Comparison of ENCODE assay signal across 25 cellular contexts in the genomic region with DNA sequence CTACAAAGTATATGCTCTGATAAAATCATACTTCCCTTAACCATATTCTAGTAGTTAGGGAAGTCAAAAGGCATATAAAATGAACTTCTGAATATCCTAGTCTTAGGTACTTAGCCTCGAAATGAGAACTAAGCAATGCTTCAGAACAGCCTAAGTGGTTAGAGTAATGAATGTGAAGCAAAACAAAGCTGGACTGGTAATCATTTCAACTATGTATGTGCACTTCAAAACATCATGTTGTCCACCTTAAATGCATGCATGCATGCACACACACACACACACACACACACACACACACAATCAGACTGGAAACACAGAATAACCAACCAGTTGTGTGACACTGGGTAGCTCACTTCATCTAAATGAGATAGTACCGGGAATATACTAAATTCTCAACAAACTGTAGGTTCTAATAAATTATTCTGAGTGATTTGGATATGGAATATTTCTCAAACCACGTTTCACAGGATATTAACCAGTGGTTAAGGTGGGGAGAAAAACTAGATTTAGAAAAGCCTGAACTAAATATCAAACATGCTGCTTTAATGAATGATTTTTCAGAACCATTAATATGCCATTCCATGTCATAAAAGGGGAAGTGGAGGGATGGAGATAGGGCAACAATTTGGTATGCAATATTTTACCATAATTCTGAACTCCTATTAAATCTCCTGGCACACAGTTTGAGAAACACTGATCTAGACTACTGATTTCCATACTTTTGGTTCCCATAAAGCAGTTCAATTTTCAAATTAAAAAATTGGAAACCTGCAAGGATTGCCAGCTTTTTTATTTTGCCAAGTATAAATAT. TPM values are rescaled to one million over a fixed set of nuclear protein-coding genes. Genes with fewer than 3 reads are reported as not detected.
DNase-seq lines count a peak whose midpoint lies in the region; ATAC-seq, FAIRE-seq and TF ChIP-seq lines count a peak whose summit lies in the region.
"Had no signal": no experiment of that assay in that cellular context is flagged by ENCODE, and none has a peak within 500 bp of the region (broad histone marks: within the 10 kb centered on the region; RNA-seq: fewer than 3 reads in every experiment).

No MANE protein-coding gene starts in this region.

- H3K27ac Mint-ChIP-seq in astrocyte (ENCODE audit: unreplicated experiment) (no peak overlapping the region), nephron (peak overlapping the region in 2 of 3 experiments; percentile 37 to 84)
- H3K27ac Mint-ChIP-seq in activated T-helper 17 cell treated with anti-CD3 and anti-CD28 coated beads, Interleukin-2, amount 50 U/mL, for 72 hours: no peak overlapping the region

- no peak for TF ChIP-seq POLR2A in HepG2 (IDR thresholded peaks at IDR 0.05; ENCODE audit: insufficient read depth in 1 of 2, low read depth in 2 of 2, low read length in 2 of 2)
- TF ChIP-seq POLR2A in right lobe of liver (IDR thresholded peaks at IDR 0.05): no peak

- FAIRE-seq in HepG2 (lab: Jason Lieb, UNC): peak; percentile 15
- peak; percentile 32 for FAIRE-seq in astrocyte (lab: Jason Lieb, UNC)
- no peak for FAIRE-seq in HTR-8/SVneo (lab: Jason Lieb, UNC)
- FAIRE-seq: endothelial cell of umbilical vein had no signal

- no peak for ATAC-seq in HepG2
- ATAC-seq in right lobe of liver: no peak
- ATAC-seq in HG03469 (IDR thresholded peaks at IDR 0.05; ENCODE audit: unreplicated experiment): no peak
- ATAC-seq in activated T-helper 17 cell treated with anti-CD3 and anti-CD28 coated beads, Interleukin-2, amount 50 U/mL, for 72 hours (replicated peaks): no peak
- ATAC-seq: activated T-cell treated with anti-CD3 and anti-CD28 coated beads, Interleukin-2, amount 50 U/mL, for 4 hours; lower lobe of right lung had no signal

- POLR2A ChIA-PET in HepG2 (lab: Yijun Ruan, JAX): no interaction called here

- H3K27me3 Mint-ChIP-seq in astrocyte (ENCODE audit: low read depth, unreplicated experiment) (no peaks in the 10 kb centered on the region), nephron (ENCODE audit: low read depth) (no peaks in the 10 kb centered on the region)
- no peaks in the 10 kb centered on the region for H3K27me3 Mint-ChIP-seq in activated T-helper 17 cell treated with anti-CD3 and anti-CD28 coated beads, Interleukin-2, amount 50 U/mL, for 72 hours

- H4K20me1 ChIP-seq in HepG2 (ENCODE audit: insufficient read depth, low read length): no peaks in the 10 kb centered on the region
- H4K20me1 ChIP-seq in astrocyte (ENCODE audit: insufficient read depth, low read length): peaks cover 79% of the 10 kb centered on the region

- H3K36me3 Mint-ChIP-seq in astrocyte (ENCODE audit: low read depth, unreplicated experiment) (peaks cover 4% of the 10 kb centered on the region), nephron (ENCODE audit: low read depth) (peaks cover 14% of the 10 kb centered on the region)
- peaks cover 7% of the 10 kb centered on the region for H3K36me3 Mint-ChIP-seq in activated T-helper 17 cell treated with anti-CD3 and anti-CD28 coated beads, Interleukin-2, amount 50 U/mL, for 72 hours (ENCODE audit: low read depth)

- H3K9me3 ChIP-seq in HepG2 (ENCODE audit: low read length): no peaks in the 10 kb centered on the region
- no peaks in the 10 kb centered on the region for H3K9me3 ChIP-seq in right lobe of liver
- no peaks in the 10 kb centered on the region for H3K9me3 ChIP-seq in astrocyte (ENCODE audit: insufficient read depth, low read depth, low read length)
- H3K9me3 ChIP-seq: lower lobe of right lung, upper lobe of left lung had no signal

- 96% methylated on average over 3 of the region's 3 CpGs for WGBS in HepG2 (ENCODE audit: low lambda C conversion rate)
- WGBS in right lobe of liver (ENCODE audit: insufficient coverage, low coverage, low lambda C conversion rate, missing lambda C conversion rate): 67% methylated on average over 1 of the region's 3 CpGs

- CTCF ChIA-PET in HepG2 (lab: Yijun Ruan, JAX; ENCODE audit: low intra/inter-chr PET ratio, low total read pairs): no interaction called here

- H3K27ac ChIP-seq in HepG2 (ENCODE audit: extremely low read length, insufficient read depth, low read length): no peak overlapping the region
- no peak overlapping the region for H3K27ac ChIP-seq in right lobe of liver
- H3K27ac ChIP-seq in astrocyte (ENCODE audit: low read depth, low read length): no peak overlapping the region
- H3K27ac ChIP-seq: BLaER1 treated with 17β-estradiol and CSF1 and Interleukin-3, amounts not matched to agents 10 nM and 100 nM; lower lobe of right lung; upper lobe of left lung had no signal

- H3K4me1 Mint-ChIP-seq in astrocyte (ENCODE audit: low read depth, unreplicated experiment) (peaks cover 29% of the 10 kb centered on the region), nephron (peaks cover 22% of the 10 kb centered on the region)
- peaks cover 16% of the 10 kb centered on the region for H3K4me1 Mint-ChIP-seq in activated T-helper 17 cell treated with anti-CD3 and anti-CD28 coated beads, Interleukin-2, amount 50 U/mL, for 72 hours

- TF ChIP-seq EP300 in HepG2 (IDR thresholded peaks at IDR 0.05; ENCODE audit: low read depth in 2 of 2, low read length in 2 of 2) (no peak), HepG2 (CRISPR knock-in tag; IDR thresholded peaks at IDR 0.05; ENCODE audit: borderline replicate concordance) (no peak)

- H3K4me2 ChIP-seq in HepG2 (ENCODE audit: low read depth, low read length): no peak overlapping the region
- H3K4me2 ChIP-seq in astrocyte (ENCODE audit: low read length): no peak overlapping the region

- H3K9me3 Mint-ChIP-seq in astrocyte (ENCODE audit: unreplicated experiment): no peaks in the 10 kb centered on the region
- H3K9me3 Mint-ChIP-seq in nephron: peaks cover 2% of the 10 kb centered on the region
- H3K9me3 Mint-ChIP-seq in activated T-helper 17 cell treated with anti-CD3 and anti-CD28 coated beads, Interleukin-2, amount 50 U/mL, for 72 hours: no peaks in the 10 kb centered on the region
- H3K9me3 Mint-ChIP-seq: activated T-cell treated with anti-CD3 and anti-CD28 coated beads, Interleukin-2, amount 50 U/mL, for 4 hours had no signal

- no peak overlapping the region for H3K4me3 ChIP-seq in HepG2 (replicated peaks in 1 of 3; ENCODE audit: insufficient read depth in 1 of 3, low read depth in 2 of 3, low read length in 3 of 3)
- H3K4me3 ChIP-seq in right lobe of liver: no peak overlapping the region
- no peak overlapping the region for H3K4me3 ChIP-seq in astrocyte (ENCODE audit: insufficient read depth, low read depth, low read length)
- H3K4me3 ChIP-seq: BLaER1 treated with 17β-estradiol and CSF1 and Interleukin-3, amounts not matched to agents 10 nM and 100 nM; lower lobe of right lung; upper lobe of left lung had no signal

- no peak overlapping the region for H3K4me3 Mint-ChIP-seq in astrocyte (ENCODE audit: unreplicated experiment)
- no peak overlapping the region for H3K4me3 Mint-ChIP-seq in nephron
- H3K4me3 Mint-ChIP-seq in activated T-helper 17 cell treated with anti-CD3 and anti-CD28 coated beads, Interleukin-2, amount 50 U/mL, for 72 hours: no peak overlapping the region
- H3K4me3 Mint-ChIP-seq: activated T-cell treated with anti-CD3 and anti-CD28 coated beads, Interleukin-2, amount 50 U/mL, for 4 hours had no signal

- H3K9ac ChIP-seq in HepG2 (ENCODE audit: insufficient read depth, low read depth, low read length): no peak overlapping the region
- no peak overlapping the region for H3K9ac ChIP-seq in astrocyte (ENCODE audit: low read length)
- H3K9ac ChIP-seq: BLaER1 treated with 17β-estradiol and CSF1 and Interleukin-3, amounts not matched to agents 10 nM and 100 nM had no signal

- BruUV-seq in HepG2 (replicated peaks; lab: Mats Ljungman, UMichigan): no TSS peak

- H3K79me2 ChIP-seq in HepG2 (ENCODE audit: insufficient read depth, low read length) (peaks cover 23% of the 10 kb centered on the region), astrocyte (ENCODE audit: insufficient read depth, low read length) (peaks cover 97% of the 10 kb centered on the region)

- intact Hi-C loops in HepG2 (cut with micrococcal nuclease; ENCODE audit: unreplicated experiment): no loop called here
- intact Hi-C loops in right lobe of liver (cut with DNase I): no loop called here

- DNase-seq in HepG2 (ENCODE audit: low spot score) (no peak), right lobe of liver (no peak), astrocyte (ENCODE audit: low read depth) (peak; percentile 41), NCI-H1436 treated with DMSO at 0.1 percent for 48 hours (lab: John Stamatoyannopoulos, UW) (no peak), HTR-8/SVneo (ENCODE audit: insufficient read length, low spot score) (no peak)
- DNase-seq: activated CD4-positive, alpha-beta T cell treated with anti-CD3 and anti-CD28 coated beads for 1 hour; activated CD8-positive, alpha-beta memory T cell treated with anti-CD3 and anti-CD28 coated beads for 24 hours; activated naive CD4-positive, alpha-beta T cell treated with Interleukin-2 at 50 U/mL for 16 hours; activated T-cell treated with anti-CD3 and anti-CD28 coated beads, Interleukin-2, amount 50 U/mL, for 4 hours; amygdala; Calu3; caudate nucleus; lower lobe of right lung; NCI-H2171; NCI-H526; retina; stimulated activated CD4-positive, alpha-beta T cell treated with anti-CD3 and anti-CD28 coated beads, Interleukin-15, amount 100 ng/mL, for 24 hours; stimulated activated CD8-positive, alpha-beta memory T cell treated with anti-CD3 and anti-CD28 coated beads, Interleukin-4, amount 100 ng/mL, for 48 hours; T-helper 9 cell; upper lobe of left lung had no signal

- in situ Hi-C loops in HepG2 (cut with HindIII; ENCODE audit: extremely low pct_ligation_motif_present, low pct_unique_long_range_greater_than_20kb): no loop called here

- H3K27me3 ChIP-seq in HepG2 (ENCODE audit: control insufficient read depth in 1 of 2, insufficient read depth in 2 of 2, low read length in 2 of 2) (no peaks in the 10 kb centered on the region), right lobe of liver (no peaks in the 10 kb centered on the region), astrocyte (ENCODE audit: insufficient read depth, low read length) (no peaks in the 10 kb centered on the region)
- H3K27me3 ChIP-seq: BLaER1 treated with 17β-estradiol and CSF1 and Interleukin-3, amounts not matched to agents 10 nM and 100 nM; upper lobe of left lung had no signal

- H3K4me1 ChIP-seq in HepG2 (ENCODE audit: insufficient read depth, low read length) (no peaks in the 10 kb centered on the region), right lobe of liver (no peaks in the 10 kb centered on the region), astrocyte (ENCODE audit: insufficient read depth, low read length) (peaks cover 8% of the 10 kb centered on the region)

- TF ChIP-seq RAD21 in HepG2 (CRISPR knock-in tag; IDR thresholded peaks at IDR 0.05): no peak

- no peak overlapping the region for H2AFZ ChIP-seq in HepG2 (ENCODE audit: low read length)
- no peak overlapping the region for H2AFZ ChIP-seq in astrocyte (ENCODE audit: low read depth, low read length)

- TF ChIP-seq CTCF in HepG2 (CRISPR knock-in tag; IDR thresholded peaks at IDR 0.05): no peak
- TF ChIP-seq CTCF in right lobe of liver (IDR thresholded peaks at IDR 0.05): no peak
- TF ChIP-seq CTCF in astrocyte (IDR thresholded peaks at IDR 0.05; ENCODE audit: insufficient read depth, low read depth, low read length): no peak
- TF ChIP-seq CTCF in nephron (IDR thresholded peaks at IDR 0.05; ENCODE audit: unreplicated experiment in 3 of 3): no peak

- H3K36me3 ChIP-seq in HepG2 (replicated peaks in 1 of 2; ENCODE audit: control insufficient read depth in 1 of 2, insufficient read depth in 2 of 2, low read length in 2 of 2) (peaks cover 0 to 2% of the 10 kb centered on the region in 2 experiments; a peak in 2 of 5 replicates), right lobe of liver (no peaks in the 10 kb centered on the region), astrocyte (ENCODE audit: insufficient read depth, low read length) (no peaks in the 10 kb centered on the region)
- H3K36me3 ChIP-seq: lower lobe of right lung, upper lobe of left lung had no signal

RNA-seq across cellular contexts. Expression of gene RNF115, which starts 19.5 kb away (rescaled TPM):
- total RNA-seq in HepG2 (2016; rRNA removed; fragmentation: Illumina TruSeq; extraction: Trizol) (7.8 and 10.1 TPM in 2 replicates), right lobe of liver (10 to 100 TPM in 2 of 6 experiments, 1 to 10 TPM in 4; 5.3 to 10.3 (median 8.0) TPM), astrocyte (15.2 and 15.3 TPM in 2 replicates)
- 2.2 and 2.4 TPM in 2 replicates for total RNA-seq in HepG2 (2016; cell fraction: cytosol; rRNA removed; fragmentation: Illumina TruSeq; extraction: Trizol; ENCODE audit: low read depth)
- total RNA-seq in HepG2 (2016; cell fraction: insoluble cytoplasmic fraction; rRNA removed; fragmentation: Illumina TruSeq; extraction: Trizol): 8.6 and 9.5 TPM in 2 replicates
- total RNA-seq in HepG2 (2016; cell fraction: membrane; rRNA removed; fragmentation: Illumina TruSeq; extraction: Trizol): 6.1 and 6.2 TPM in 2 replicates
- total RNA-seq in HepG2 (2016; cell fraction: nucleus; rRNA removed; fragmentation: Illumina TruSeq; extraction: Trizol): 10.9 and 11.6 TPM in 2 replicates
- 4.6 and 6.0 TPM in 2 replicates for polyA plus RNA-seq in HepG2 (2011; rRNA removed)
- polyA plus RNA-seq in HepG2 (2011; cell fraction: cytosol; rRNA removed): 2.3 and 3.0 TPM in 2 replicates
- polyA plus RNA-seq in HepG2 (2011; cell fraction: nucleus; rRNA removed): 3.0 and 4.1 TPM in 2 replicates
- polyA plus RNA-seq in HepG2 (2012): 4.1 and 5.7 TPM in 2 replicates
- polyA plus RNA-seq in HepG2 (2016; cell fraction: cytosol; fragmentation: Illumina TruSeq; extraction: Trizol; ENCODE audit: low read depth): 2.9 and 3.4 TPM in 2 replicates
- polyA plus RNA-seq in HepG2 (2016; cell fraction: insoluble cytoplasmic fraction; fragmentation: Illumina TruSeq; extraction: Trizol; ENCODE audit: low read depth): 11.8 and 12.2 TPM in 2 replicates
- polyA plus RNA-seq in HepG2 (2016; cell fraction: membrane; fragmentation: Illumina TruSeq; extraction: Trizol; ENCODE audit: low read depth): 7.2 and 8.6 TPM in 2 replicates
- 15.3 and 16.4 TPM in 2 replicates for polyA plus RNA-seq in HepG2 (2016; cell fraction: nucleus; fragmentation: Illumina TruSeq; extraction: Trizol; ENCODE audit: insufficient read depth, low read depth)
- 3.6 and 12.3 TPM in 2 replicates for polyA minus RNA-seq in HepG2 (2011; rRNA and poly(A)+ RNA removed; ENCODE audit: low replicate concordance)
- polyA minus RNA-seq in HepG2 (2011; cell fraction: cytosol; rRNA and poly(A)+ RNA removed): 2.1 and 2.6 TPM in 2 replicates
- polyA minus RNA-seq in HepG2 (2011; cell fraction: nucleus; rRNA and poly(A)+ RNA removed): 11.2 and 12.9 TPM in 2 replicates
- 1 to 10 TPM; 7.9 to 9.3 TPM for total RNA-seq in activated T-helper 17 cell treated with anti-CD3 and anti-CD28 coated beads, Interleukin-2, amount 50 U/mL, for 72 hours

RNA-seq across cellular contexts. Expression of gene POLR3C, which starts 19.6 kb away (rescaled TPM):
- 24.3 TPM in 2 replicates for total RNA-seq in HepG2 (2016; rRNA removed; fragmentation: Illumina TruSeq; extraction: Trizol)
- 11.5 and 13.9 TPM in 2 replicates for total RNA-seq in HepG2 (2016; cell fraction: cytosol; rRNA removed; fragmentation: Illumina TruSeq; extraction: Trizol; ENCODE audit: low read depth)
- 22.9 and 26.4 TPM in 2 replicates for total RNA-seq in HepG2 (2016; cell fraction: insoluble cytoplasmic fraction; rRNA removed; fragmentation: Illumina TruSeq; extraction: Trizol)
- total RNA-seq in HepG2 (2016; cell fraction: membrane; rRNA removed; fragmentation: Illumina TruSeq; extraction: Trizol): 14.2 and 15.1 TPM in 2 replicates
- total RNA-seq in HepG2 (2016; cell fraction: nucleus; rRNA removed; fragmentation: Illumina TruSeq; extraction: Trizol): 16.6 and 16.7 TPM in 2 replicates
- polyA plus RNA-seq in HepG2 (2011; rRNA removed): 15.0 and 15.5 TPM in 2 replicates
- polyA plus RNA-seq in HepG2 (2011; cell fraction: cytosol; rRNA removed): 13.3 and 17.9 TPM in 2 replicates
- 23.1 and 24.9 TPM in 2 replicates for polyA plus RNA-seq in HepG2 (2011; cell fraction: nucleus; rRNA removed)
- polyA plus RNA-seq in HepG2 (2012): 14.2 and 14.7 TPM in 2 replicates
- polyA plus RNA-seq in HepG2 (2016; cell fraction: cytosol; fragmentation: Illumina TruSeq; extraction: Trizol; ENCODE audit: low read depth): 6.9 and 9.5 TPM in 2 replicates
- 28.8 and 29.9 TPM in 2 replicates for polyA plus RNA-seq in HepG2 (2016; cell fraction: insoluble cytoplasmic fraction; fragmentation: Illumina TruSeq; extraction: Trizol; ENCODE audit: low read depth)
- 9.7 and 12.5 TPM in 2 replicates for polyA plus RNA-seq in HepG2 (2016; cell fraction: membrane; fragmentation: Illumina TruSeq; extraction: Trizol; ENCODE audit: low read depth)
- 24.4 and 27.3 TPM in 2 replicates for polyA plus RNA-seq in HepG2 (2016; cell fraction: nucleus; fragmentation: Illumina TruSeq; extraction: Trizol; ENCODE audit: insufficient read depth, low read depth)
- polyA minus RNA-seq in HepG2 (2011; rRNA and poly(A)+ RNA removed; ENCODE audit: low replicate concordance): 22.4 and 66.8 TPM in 2 replicates
- polyA minus RNA-seq in HepG2 (2011; cell fraction: cytosol; rRNA and poly(A)+ RNA removed): 8.3 and 13.6 TPM in 2 replicates
- 24.7 and 35.2 TPM in 2 replicates for polyA minus RNA-seq in HepG2 (2011; cell fraction: nucleus; rRNA and poly(A)+ RNA removed)
- 10 to 100 TPM in 3 of 6 experiments, 1 to 10 TPM in 3; 7.7 to 17.0 (median 11.2) TPM for total RNA-seq in right lobe of liver
- total RNA-seq in astrocyte: 39.0 and 43.3 TPM in 2 replicates
- total RNA-seq in activated T-helper 17 cell treated with anti-CD3 and anti-CD28 coated beads, Interleukin-2, amount 50 U/mL, for 72 hours: 10 to 100 TPM; 20.4 to 22.2 TPM

RNA-seq across cellular contexts. Expression of gene NUDT17, which starts 41.0 kb away (rescaled TPM):
- total RNA-seq in HepG2 (2016; rRNA removed; fragmentation: Illumina TruSeq; extraction: Trizol): 2.6 TPM in 2 replicates
- 0.18 and 0.81 TPM in 2 replicates for total RNA-seq in HepG2 (2016; cell fraction: cytosol; rRNA removed; fragmentation: Illumina TruSeq; extraction: Trizol; ENCODE audit: low read depth)
- total RNA-seq in HepG2 (2016; cell fraction: insoluble cytoplasmic fraction; rRNA removed; fragmentation: Illumina TruSeq; extraction: Trizol): 1.8 and 2.7 TPM in 2 replicates
- total RNA-seq in HepG2 (2016; cell fraction: membrane; rRNA removed; fragmentation: Illumina TruSeq; extraction: Trizol): 1.2 and 1.3 TPM in 2 replicates
- total RNA-seq in HepG2 (2016; cell fraction: nucleus; rRNA removed; fragmentation: Illumina TruSeq; extraction: Trizol): 2.6 and 4.1 TPM in 2 replicates
- polyA plus RNA-seq in HepG2 (2011; rRNA removed): 5.7 and 5.8 TPM in 2 replicates
- polyA plus RNA-seq in HepG2 (2011; cell fraction: cytosol; rRNA removed): 3.2 and 4.8 TPM in 2 replicates
- 17.3 and 18.1 TPM in 2 replicates for polyA plus RNA-seq in HepG2 (2011; cell fraction: nucleus; rRNA removed)
- polyA plus RNA-seq in HepG2 (2012): 2.8 and 3.1 TPM in 2 replicates
- polyA plus RNA-seq in HepG2 (2016; cell fraction: cytosol; fragmentation: Illumina TruSeq; extraction: Trizol; ENCODE audit: low read depth): 0.42 and 0.78 TPM in 2 replicates
- 2.2 and 2.8 TPM in 2 replicates for polyA plus RNA-seq in HepG2 (2016; cell fraction: insoluble cytoplasmic fraction; fragmentation: Illumina TruSeq; extraction: Trizol; ENCODE audit: low read depth)
- 1.3 and 1.4 TPM in 2 replicates for polyA plus RNA-seq in HepG2 (2016; cell fraction: membrane; fragmentation: Illumina TruSeq; extraction: Trizol; ENCODE audit: low read depth)
- 7.6 and 8.5 TPM in 2 replicates for polyA plus RNA-seq in HepG2 (2016; cell fraction: nucleus; fragmentation: Illumina TruSeq; extraction: Trizol; ENCODE audit: insufficient read depth, low read depth)
- polyA minus RNA-seq in HepG2 (2011; rRNA and poly(A)+ RNA removed; ENCODE audit: low replicate concordance): 1.4 and 4.4 TPM in 2 replicates
- polyA minus RNA-seq in HepG2 (2011; cell fraction: cytosol; rRNA and poly(A)+ RNA removed): 0.79 TPM in 1 of 2 replicates, not detected in the other
- 2.6 and 3.5 TPM in 2 replicates for polyA minus RNA-seq in HepG2 (2011; cell fraction: nucleus; rRNA and poly(A)+ RNA removed)
- 1 to 10 TPM in 3 of 6 experiments, under 1 TPM in 3; 0.51 to 2.2 (median 1.0) TPM for total RNA-seq in right lobe of liver
- total RNA-seq in astrocyte: 2.6 and 3.3 TPM in 2 replicates
- total RNA-seq in activated T-helper 17 cell treated with anti-CD3 and anti-CD28 coated beads, Interleukin-2, amount 50 U/mL, for 72 hours: 1 to 10 TPM; 2.3 to 2.7 TPM

RNA-seq across cellular contexts. Expression of gene PIAS3, which starts 54.4 kb away (rescaled TPM):
- total RNA-seq in HepG2 (2016; rRNA removed; fragmentation: Illumina TruSeq; extraction: Trizol) (3.7 and 4.6 TPM in 2 replicates), right lobe of liver (1 to 10 TPM; 5.5 to 8.9 (median 6.7) TPM), astrocyte (42.6 and 49.9 TPM in 2 replicates)
- 0.91 and 1.5 TPM in 2 replicates for total RNA-seq in HepG2 (2016; cell fraction: cytosol; rRNA removed; fragmentation: Illumina TruSeq; extraction: Trizol; ENCODE audit: low read depth)
- total RNA-seq in HepG2 (2016; cell fraction: insoluble cytoplasmic fraction; rRNA removed; fragmentation: Illumina TruSeq; extraction: Trizol): 4.0 and 4.2 TPM in 2 replicates
- 2.8 and 3.2 TPM in 2 replicates for total RNA-seq in HepG2 (2016; cell fraction: membrane; rRNA removed; fragmentation: Illumina TruSeq; extraction: Trizol)
- 4.7 TPM in 2 replicates for total RNA-seq in HepG2 (2016; cell fraction: nucleus; rRNA removed; fragmentation: Illumina TruSeq; extraction: Trizol)
- polyA plus RNA-seq in HepG2 (2011; rRNA removed): 8.0 and 9.7 TPM in 2 replicates
- polyA plus RNA-seq in HepG2 (2011; cell fraction: cytosol; rRNA removed): 5.0 and 5.5 TPM in 2 replicates
- 26.5 and 26.8 TPM in 2 replicates for polyA plus RNA-seq in HepG2 (2011; cell fraction: nucleus; rRNA removed)
- polyA plus RNA-seq in HepG2 (2012): 5.8 and 6.8 TPM in 2 replicates
- polyA plus RNA-seq in HepG2 (2016; cell fraction: cytosol; fragmentation: Illumina TruSeq; extraction: Trizol; ENCODE audit: low read depth): 1.2 and 1.3 TPM in 2 replicates
- 6.6 and 7.8 TPM in 2 replicates for polyA plus RNA-seq in HepG2 (2016; cell fraction: insoluble cytoplasmic fraction; fragmentation: Illumina TruSeq; extraction: Trizol; ENCODE audit: low read depth)
- polyA plus RNA-seq in HepG2 (2016; cell fraction: membrane; fragmentation: Illumina TruSeq; extraction: Trizol; ENCODE audit: low read depth): 4.0 and 4.3 TPM in 2 replicates
- 15.4 and 16.3 TPM in 2 replicates for polyA plus RNA-seq in HepG2 (2016; cell fraction: nucleus; fragmentation: Illumina TruSeq; extraction: Trizol; ENCODE audit: insufficient read depth, low read depth)
- 8.5 and 12.9 TPM in 2 replicates for polyA minus RNA-seq in HepG2 (2011; rRNA and poly(A)+ RNA removed; ENCODE audit: low replicate concordance)
- polyA minus RNA-seq in HepG2 (2011; cell fraction: cytosol; rRNA and poly(A)+ RNA removed): 3.7 and 4.6 TPM in 2 replicates
- polyA minus RNA-seq in HepG2 (2011; cell fraction: nucleus; rRNA and poly(A)+ RNA removed): 9.3 and 10.7 TPM in 2 replicates
- 10 to 100 TPM; 16.3 to 24.6 TPM for total RNA-seq in activated T-helper 17 cell treated with anti-CD3 and anti-CD28 coated beads, Interleukin-2, amount 50 U/mL, for 72 hours

Comparison
In these comparisons a context has a peak if more than half of its experiments do, and no peak if none do; other contexts are left out.
1. H3K27ac Mint-ChIP-seq: peak in nephron (2 of 3); none in astrocyte (single experiment) and activated T-helper 17 cell treated with anti-CD3 and anti-CD28 coated beads, Interleukin-2, amount 50 U/mL, for 72 hours (single experiment).